In the genomic region with DNA sequence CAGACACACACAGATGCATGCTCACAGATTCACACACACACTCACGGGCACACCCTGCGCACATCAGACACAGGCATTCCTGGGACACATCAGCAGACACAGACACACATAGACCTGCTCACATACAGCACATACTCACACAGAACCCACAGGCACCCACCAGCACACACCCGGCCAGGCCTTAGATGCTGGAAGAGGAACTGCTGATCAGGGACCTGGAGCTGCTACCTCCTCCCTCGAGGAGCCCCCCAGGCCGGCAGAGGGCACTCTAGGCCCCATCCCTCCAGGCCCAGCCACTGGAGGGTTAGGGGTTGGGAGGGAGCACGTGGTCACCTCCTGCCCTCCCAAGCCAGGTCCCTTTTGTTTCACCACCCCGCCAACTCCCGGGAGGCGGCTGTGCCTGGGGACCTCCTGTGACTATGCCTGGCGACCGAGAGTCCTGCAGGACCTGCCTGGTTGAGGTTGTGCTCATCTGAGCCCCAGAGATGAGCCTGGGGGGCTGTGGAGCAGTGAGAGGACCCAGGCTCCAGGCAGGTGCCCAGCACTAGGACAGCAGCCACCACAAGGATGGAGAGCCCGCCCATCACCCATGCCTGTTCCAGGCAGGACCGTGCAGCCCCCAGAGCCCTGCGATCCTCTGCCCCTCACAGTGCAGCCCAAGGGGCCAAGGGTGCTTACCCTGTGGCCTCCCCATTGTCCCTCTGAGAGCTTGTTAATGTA, we compare ENCODE assay signal across 8 cellular contexts. TPM values are rescaled to one million over a fixed set of nuclear protein-coding genes. Genes with fewer than 3 reads are reported as not detected.
A peak's percentile ranks its signal among the peaks of the same experiment; 100 is the strongest.
DNase-seq lines count a peak whose midpoint lies in the region; ATAC-seq, FAIRE-seq and TF ChIP-seq lines count a peak whose summit lies in the region.

No MANE protein-coding gene starts in this region.

- peaks cover 79% of the 10 kb centered on the region for H3K4me1 ChIP-seq in OCI-LY7 (ENCODE audit: insufficient read depth, low read length, poor library complexity, severe bottlenecking)

- H3K27ac Mint-ChIP-seq in activated T-cell treated with anti-CD3 and anti-CD28 coated beads, Interleukin-2, amount 50 U/mL, for 24 hours: peak overlapping the region; percentile 38
- H3K27ac Mint-ChIP-seq in osteocyte (ENCODE audit: unreplicated experiment): no peak overlapping the region

- H3K4me1 Mint-ChIP-seq in activated T-cell treated with anti-CD3 and anti-CD28 coated beads, Interleukin-2, amount 50 U/mL, for 24 hours (ENCODE audit: low read depth): peaks cover 8% of the 10 kb centered on the region
- H3K4me1 Mint-ChIP-seq in osteocyte (ENCODE audit: unreplicated experiment): peaks cover 4% of the 10 kb centered on the region

- H3K9me3 Mint-ChIP-seq in activated T-cell treated with anti-CD3 and anti-CD28 coated beads, Interleukin-2, amount 50 U/mL, for 24 hours: no peaks in the 10 kb centered on the region
- no peaks in the 10 kb centered on the region for H3K9me3 Mint-ChIP-seq in osteocyte (ENCODE audit: unreplicated experiment)

- no peak overlapping the region for H3K4me3 Mint-ChIP-seq in activated T-cell treated with anti-CD3 and anti-CD28 coated beads, Interleukin-2, amount 50 U/mL, for 24 hours
- H3K4me3 Mint-ChIP-seq in osteocyte (ENCODE audit: unreplicated experiment): no peak overlapping the region

- no peaks in the 10 kb centered on the region for H3K9me3 ChIP-seq in OCI-LY7 (ENCODE audit: low read length)

- peak; percentile 63 for FAIRE-seq in urothelium cell line (lab: Jason Lieb, UNC)

- TSS peak; percentile 61 for BruUV-seq in OCI-LY7 (replicated peaks; lab: Mats Ljungman, UMichigan)

- intact Hi-C loops in OCI-LY7 (cut with micrococcal nuclease; ENCODE audit: unreplicated experiment): loop anchor here (1.0 to 2.0 kb wide), 2 partner anchors 21 to 28 kb away; a partner anchor contains a TSS

- DNase-seq in NCI-H524 (lab: John Stamatoyannopoulos, UW) (peak; percentile 56 to 78), NCI-H524 treated with DMSO at 0.1 percent for 48 hours (lab: John Stamatoyannopoulos, UW) (no peak), OCI-LY7 (ENCODE audit: low spot score) (peak; percentile 92), fibroblast of villous mesenchyme (ENCODE audit: low read depth) (peak; percentile 51), osteocyte (ENCODE audit: extremely low spot score, unreplicated experiment) (no peak), urothelium cell line (ENCODE audit: low spot score) (peak; percentile 76)
- peak; percentile 82 for DNase-seq in activated T-cell treated with anti-CD3 and anti-CD28 coated beads, Interleukin-2, amount 50 U/mL, for 24 hours

- peak; percentile 60 for ATAC-seq in HG03108 (IDR thresholded peaks at IDR 0.05; ENCODE audit: unreplicated experiment)

- H3K79me2 ChIP-seq in OCI-LY7 (ENCODE audit: insufficient read depth, low read depth, low read length): no peaks in the 10 kb centered on the region

- POLR2A ChIA-PET in OCI-LY7 (lab: Charles Lee): interaction anchor here (0.6 to 9.2 kb wide), 10 partner anchors 11 to 1826 kb away, joined by 3 to 102 read pairs (median 4); no protein-coding TSS in a partner anchor

- H3K36me3 ChIP-seq in OCI-LY7 (ENCODE audit: insufficient read depth, low read length): no peaks in the 10 kb centered on the region

- H3K4me2 ChIP-seq in OCI-LY7 (ENCODE audit: low read length): peak overlapping the region; percentile 76

- TF ChIP-seq CTCF in OCI-LY7 (conservative IDR thresholded peaks at IDR 0.05; ENCODE audit: low read length): peak; percentile 86
- TF ChIP-seq CTCF in fibroblast of villous mesenchyme (IDR thresholded peaks at IDR 0.05; ENCODE audit: insufficient read depth, low read depth, low read length): peak; percentile 64
- peak; percentile 53 for TF ChIP-seq CTCF in osteocyte (IDR thresholded peaks at IDR 0.05)

- H3K27me3 Mint-ChIP-seq in activated T-cell treated with anti-CD3 and anti-CD28 coated beads, Interleukin-2, amount 50 U/mL, for 24 hours: peaks cover 8% of the 10 kb centered on the region
- no peaks in the 10 kb centered on the region for H3K27me3 Mint-ChIP-seq in osteocyte (ENCODE audit: unreplicated experiment)

- H3K36me3 Mint-ChIP-seq in activated T-cell treated with anti-CD3 and anti-CD28 coated beads, Interleukin-2, amount 50 U/mL, for 24 hours (ENCODE audit: low read depth): no peaks in the 10 kb centered on the region
- no peaks in the 10 kb centered on the region for H3K36me3 Mint-ChIP-seq in osteocyte (ENCODE audit: unreplicated experiment)

- H3K9me2 ChIP-seq in OCI-LY7 (ENCODE audit: insufficient read depth, low read length): no peaks in the 10 kb centered on the region

- peak overlapping the region; percentile 68 for H3K4me3 ChIP-seq in OCI-LY7 (ENCODE audit: low read depth, low read length, poor library complexity, severe bottlenecking)
- H3K4me3 ChIP-seq in fibroblast of villous mesenchyme (ENCODE audit: low read depth, low read length): no peak overlapping the region

- H2AFZ ChIP-seq in OCI-LY7 (ENCODE audit: low read length): peak overlapping the region; percentile 60; the same call in 1 of the 2 replicates

- CTCF ChIA-PET in OCI-LY7 (lab: Charles Lee; ENCODE audit: unreplicated experiment): interaction anchor here (0.6 to 1.5 kb wide), 12 partner anchors 10 to 1642 kb away, joined by 3 to 5 read pairs (median 4); no protein-coding TSS in a partner anchor

- no peaks in the 10 kb centered on the region for H4K20me1 ChIP-seq in OCI-LY7 (ENCODE audit: insufficient read depth, low read length)

- peak overlapping the region; percentile 71 for H3K27ac ChIP-seq in OCI-LY7 (ENCODE audit: low read depth, low read length, poor library complexity, severe bottlenecking)

RNA-seq across cellular contexts. Expression of a gene that starts 21.0 kb away (rescaled TPM):
- 2,780 and 3,271 TPM in 2 replicates for total RNA-seq in OCI-LY7 (2014; rRNA removed; shearing (Covaris generic))
- total RNA-seq in OCI-LY7 (2022): 3,053 and 3,088 TPM in 2 replicates
- 598 and 694 TPM in 2 replicates for total RNA-seq in fibroblast of villous mesenchyme
- total RNA-seq in osteocyte: 709 and 776 TPM in 2 replicates

Comparison
In these comparisons a context has a peak if more than half of its experiments do, and no peak if none do; other contexts are left out.
1. DNase-seq: peak in NCI-H524 (2 of 2), OCI-LY7 (single experiment), activated T-cell treated with anti-CD3 and anti-CD28 coated beads, Interleukin-2, amount 50 U/mL, for 24 hours (single experiment), fibroblast of villous mesenchyme (single experiment) and urothelium cell line (single experiment); none in NCI-H524 treated with DMSO at 0.1 percent for 48 hours (single experiment) and osteocyte (single experiment).
2. Peak in every context shown above with its lines, with median percentiles within 50 percentile points of each other: CTCF ChIP-seq.